ENCODE assay signal across 15 cellular contexts in genomic region chr12:118175823-118176447, GRCh38. TPM values are rescaled to one million over a fixed set of nuclear protein-coding genes. Genes with fewer than 3 reads are reported as not detected.
DNase-seq lines count a peak whose midpoint lies in the region; ATAC-seq, FAIRE-seq and TF ChIP-seq lines count a peak whose summit lies in the region.
"Had no signal": no experiment of that assay in that cellular context is flagged by ENCODE, and none has a peak within 500 bp of the region (broad histone marks: within the 10 kb centered on the region; RNA-seq: fewer than 3 reads in every experiment).

No MANE protein-coding gene starts in this region.

- H3K27me3 Mint-ChIP-seq in activated naive CD4-positive, alpha-beta T cell treated with anti-CD3 and anti-CD28 coated beads, Interleukin-2, amount 10 ng/mL, durations not matched to agents 7 days and 5 days, result no peaks in the 10 kb centered on the region
- H3K27me3 Mint-ChIP-seq: effector memory CD8-positive, alpha-beta T cell had no signal

- H3K9me3 ChIP-seq in right lobe of liver, result no peaks in the 10 kb centered on the region
- H3K9me3 ChIP-seq in HepG2 (ENCODE audit: low read length), result no peaks in the 10 kb centered on the region
- H3K9me3 ChIP-seq: heart left ventricle had no signal

- CTCF ChIA-PET in HepG2 (lab: Yijun Ruan, JAX; ENCODE audit: low intra/inter-chr PET ratio, low total read pairs), result no interaction called here
- CTCF ChIA-PET in activated naive CD4-positive, alpha-beta T cell treated with anti-CD3 and anti-CD28 coated beads, Interleukin-2, amount 10 ng/mL, durations not matched to agents 7 days and 5 days (lab: Charles Lee), result interaction anchor here (1.1 to 1.9 kb wide), 3 partner anchors 10 to 200 kb away, joined by 3 to 7 read pairs (median 6); partner anchors contain the start of gene SUDS3

- H3K9me3 Mint-ChIP-seq in activated naive CD4-positive, alpha-beta T cell treated with anti-CD3 and anti-CD28 coated beads, Interleukin-2, amount 10 ng/mL, durations not matched to agents 7 days and 5 days, result no peaks in the 10 kb centered on the region
- H3K9me3 Mint-ChIP-seq: effector memory CD8-positive, alpha-beta T cell had no signal

- no peak for FAIRE-seq in HepG2 (lab: Jason Lieb, UNC)

- no peaks in the 10 kb centered on the region for H3K79me2 ChIP-seq in HepG2 (ENCODE audit: insufficient read depth, low read length)

- no peak for TF ChIP-seq RAD21 in HepG2 (CRISPR knock-in tag; IDR thresholded peaks at IDR 0.05)

- no peak overlapping the region for H2AFZ ChIP-seq in HepG2 (ENCODE audit: low read length)

- in situ Hi-C loops in HepG2 (cut with HindIII; ENCODE audit: extremely low pct_ligation_motif_present, low pct_unique_long_range_greater_than_20kb), result no loop called here

- no peak overlapping the region for H3K4me2 ChIP-seq in HepG2 (ENCODE audit: low read depth, low read length)

- no peaks in the 10 kb centered on the region for H4K20me1 ChIP-seq in HepG2 (ENCODE audit: insufficient read depth, low read length)

- H3K4me1 ChIP-seq in right lobe of liver (no peaks in the 10 kb centered on the region), HepG2 (ENCODE audit: insufficient read depth, low read length) (no peaks in the 10 kb centered on the region)

- DNase-seq in right lobe of liver, result no peak
- DNase-seq in HepG2 (ENCODE audit: low spot score), result no peak
- DNase-seq in NB4 (ENCODE audit: low read depth), result peak; percentile 91
- DNase-seq in activated naive CD4-positive, alpha-beta T cell treated with anti-CD3 and anti-CD28 coated beads, Interleukin-2, amount 10 ng/mL, durations not matched to agents 7 days and 5 days, result no peak
- DNase-seq in AG20443 (ENCODE audit: low spot score), result no peak
- no peak for DNase-seq in NCI-H187 (lab: John Stamatoyannopoulos, UW)
- no peak for DNase-seq in LoVo (ENCODE audit: low spot score)
- DNase-seq: amniotic stem cell; effector memory CD8-positive, alpha-beta T cell; EL; heart left ventricle; NCI-H226; stimulated activated CD8-positive, alpha-beta memory T cell treated with anti-CD3 and anti-CD28 coated beads, Interleukin-4, amount 100 ng/mL, for 48 hours; T-helper 2 cell had no signal

- ATAC-seq in right lobe of liver, result peak; percentile 40 to 53 (median 42)
- ATAC-seq in HepG2, result no peak
- ATAC-seq in HG02981 (IDR thresholded peaks at IDR 0.05; ENCODE audit: unreplicated experiment), result peak; percentile 92
- ATAC-seq: effector memory CD8-positive, alpha-beta T cell had no signal

- H3K36me3 ChIP-seq in right lobe of liver (peaks cover 0 to 74% (median 17%) of the 10 kb centered on the region in 4 donors), HepG2 (replicated peaks in 1 of 2; ENCODE audit: control insufficient read depth in 1 of 2, insufficient read depth in 2 of 2, low read length in 2 of 2) (peaks cover 2 to 31% of the 10 kb centered on the region in 2 experiments; a peak in 4 of 5 replicates)

- POLR2A ChIA-PET in HepG2 (lab: Yijun Ruan, JAX), result no interaction called here

- H3K9ac ChIP-seq in HepG2 (ENCODE audit: insufficient read depth, low read depth, low read length), result no peak overlapping the region

- BruUV-seq in HepG2 (replicated peaks; lab: Mats Ljungman, UMichigan), result no TSS peak

- TF ChIP-seq POLR2A in right lobe of liver (IDR thresholded peaks at IDR 0.05), result no peak
- no peak for TF ChIP-seq POLR2A in HepG2 (IDR thresholded peaks at IDR 0.05; ENCODE audit: insufficient read depth in 1 of 2, low read depth in 2 of 2, low read length in 2 of 2)
- TF ChIP-seq POLR2A in NB4 (IDR thresholded peaks at IDR 0.05; ENCODE audit: extremely low read depth, insufficient read length), result no peak

- H3K4me1 Mint-ChIP-seq in activated naive CD4-positive, alpha-beta T cell treated with anti-CD3 and anti-CD28 coated beads, Interleukin-2, amount 10 ng/mL, durations not matched to agents 7 days and 5 days, result no peaks in the 10 kb centered on the region

- H3K27ac ChIP-seq in right lobe of liver (no peak overlapping the region), HepG2 (ENCODE audit: extremely low read length, insufficient read depth, low read length) (no peak overlapping the region)
- H3K27ac ChIP-seq: heart left ventricle had no signal

- H3K36me3 Mint-ChIP-seq in activated naive CD4-positive, alpha-beta T cell treated with anti-CD3 and anti-CD28 coated beads, Interleukin-2, amount 10 ng/mL, durations not matched to agents 7 days and 5 days, result peaks cover 46% of the 10 kb centered on the region

- H3K4me3 ChIP-seq in right lobe of liver (no peak overlapping the region), HepG2 (replicated peaks in 1 of 3; ENCODE audit: insufficient read depth in 1 of 3, low read depth in 2 of 3, low read length in 3 of 3) (no peak overlapping the region), NB4 (ENCODE audit: low read depth, low read length) (no peak overlapping the region)
- H3K4me3 ChIP-seq: heart left ventricle had no signal

- no peak for TF ChIP-seq EP300 in HepG2 (IDR thresholded peaks at IDR 0.05; ENCODE audit: low read depth in 2 of 2, low read length in 2 of 2)
- TF ChIP-seq EP300 in HepG2 (CRISPR knock-in tag; IDR thresholded peaks at IDR 0.05; ENCODE audit: borderline replicate concordance), result no peak

- no peak for TF ChIP-seq CTCF in right lobe of liver (IDR thresholded peaks at IDR 0.05)
- no peak for TF ChIP-seq CTCF in HepG2 (CRISPR knock-in tag; IDR thresholded peaks at IDR 0.05)
- no peak for TF ChIP-seq CTCF in NB4 (IDR thresholded peaks at IDR 0.05; ENCODE audit: low read depth, low read length)

- WGBS in right lobe of liver (ENCODE audit: insufficient coverage, low coverage, low lambda C conversion rate, missing lambda C conversion rate), result 53% methylated on average over 4 of the region's 4 CpGs
- 94% methylated on average over 4 of the region's 4 CpGs for WGBS in HepG2 (ENCODE audit: low lambda C conversion rate)

- intact Hi-C loops in right lobe of liver (cut with DNase I), result no loop called here
- intact Hi-C loops in HepG2 (cut with micrococcal nuclease; ENCODE audit: unreplicated experiment), result no loop called here

- no peak overlapping the region for H3K4me3 Mint-ChIP-seq in activated naive CD4-positive, alpha-beta T cell treated with anti-CD3 and anti-CD28 coated beads, Interleukin-2, amount 10 ng/mL, durations not matched to agents 7 days and 5 days
- H3K4me3 Mint-ChIP-seq: effector memory CD8-positive, alpha-beta T cell had no signal

- H3K27ac Mint-ChIP-seq in activated naive CD4-positive, alpha-beta T cell treated with anti-CD3 and anti-CD28 coated beads, Interleukin-2, amount 10 ng/mL, durations not matched to agents 7 days and 5 days, result no peak overlapping the region
- H3K27ac Mint-ChIP-seq: effector memory CD8-positive, alpha-beta T cell had no signal

- H3K27me3 ChIP-seq in right lobe of liver (no peaks in the 10 kb centered on the region), HepG2 (ENCODE audit: control insufficient read depth in 1 of 2, insufficient read depth in 2 of 2, low read length in 2 of 2) (no peaks in the 10 kb centered on the region)
- H3K27me3 ChIP-seq: heart left ventricle had no signal

TF ChIP-seq in HepG2, 621 proteins besides CTCF, POLR2A, EP300 and RAD21 (continues in another document):
- no peak for TF ChIP-seq PRDM15 (CRISPR knock-in tag; IDR thresholded peaks at IDR 0.05)

RNA-seq across cellular contexts. Expression of gene PEBP1, which starts 40.0 kb away (rescaled TPM):
- total RNA-seq in right lobe of liver, result 100 to 1,000 TPM; 511 to 916 (median 654) TPM
- 1,505 and 1,984 TPM in 2 replicates for total RNA-seq in HepG2 (2016; rRNA removed; fragmentation: Illumina TruSeq; extraction: Trizol)
- total RNA-seq in HepG2 (2016; cell fraction: cytosol; rRNA removed; fragmentation: Illumina TruSeq; extraction: Trizol; ENCODE audit: low read depth), result 232 and 262 TPM in 2 replicates
- total RNA-seq in HepG2 (2016; cell fraction: insoluble cytoplasmic fraction; rRNA removed; fragmentation: Illumina TruSeq; extraction: Trizol), result 1,559 and 1,992 TPM in 2 replicates
- total RNA-seq in HepG2 (2016; cell fraction: membrane; rRNA removed; fragmentation: Illumina TruSeq; extraction: Trizol), result 553 and 634 TPM in 2 replicates
- total RNA-seq in HepG2 (2016; cell fraction: nucleus; rRNA removed; fragmentation: Illumina TruSeq; extraction: Trizol), result 497 and 536 TPM in 2 replicates
- polyA plus RNA-seq in HepG2 (2011; rRNA removed), result 437 and 538 TPM in 2 replicates
- 477 and 485 TPM in 2 replicates for polyA plus RNA-seq in HepG2 (2011; cell fraction: cytosol; rRNA removed)
- polyA plus RNA-seq in HepG2 (2011; cell fraction: nucleus; rRNA removed), result 199 and 209 TPM in 2 replicates
- polyA plus RNA-seq in HepG2 (2012), result 511 and 820 TPM in 2 replicates
- polyA plus RNA-seq in HepG2 (2016; cell fraction: cytosol; fragmentation: Illumina TruSeq; extraction: Trizol; ENCODE audit: low read depth), result 248 and 308 TPM in 2 replicates
- 2,115 and 2,133 TPM in 2 replicates for polyA plus RNA-seq in HepG2 (2016; cell fraction: insoluble cytoplasmic fraction; fragmentation: Illumina TruSeq; extraction: Trizol; ENCODE audit: low read depth)
- polyA plus RNA-seq in HepG2 (2016; cell fraction: membrane; fragmentation: Illumina TruSeq; extraction: Trizol; ENCODE audit: low read depth), result 458 and 518 TPM in 2 replicates
- polyA plus RNA-seq in HepG2 (2016; cell fraction: nucleus; fragmentation: Illumina TruSeq; extraction: Trizol; ENCODE audit: insufficient read depth, low read depth), result 949 and 989 TPM in 2 replicates
- 240 and 331 TPM in 2 replicates for polyA minus RNA-seq in HepG2 (2011; rRNA and poly(A)+ RNA removed; ENCODE audit: low replicate concordance)
- 182 and 185 TPM in 2 replicates for polyA minus RNA-seq in HepG2 (2011; cell fraction: cytosol; rRNA and poly(A)+ RNA removed)
- polyA minus RNA-seq in HepG2 (2011; cell fraction: nucleus; rRNA and poly(A)+ RNA removed), result 52.4 and 60.3 TPM in 2 replicates
